In genomic region chr6:15387118-15387517, GRCh38 we compare ENCODE assay signal across 13 cellular contexts.
DNase-seq lines count a peak whose midpoint lies in the region; ATAC-seq, FAIRE-seq and TF ChIP-seq lines count a peak whose summit lies in the region.
"Had no signal": no experiment of that assay in that cellular context is flagged by ENCODE, and none has a peak within 500 bp of the region (broad histone marks: within the 10 kb centered on the region; RNA-seq: fewer than 3 reads in every experiment).

No MANE protein-coding gene starts in this region.

- TF ChIP-seq POLR2A in GM12891 (IDR thresholded peaks at IDR 0.05; ENCODE audit: low read depth, low read length): no peak
- TF ChIP-seq POLR2A in thyroid gland (IDR thresholded peaks at IDR 0.05): no peak

- H3K36me3 ChIP-seq in thyroid gland: no peaks in the 10 kb centered on the region
- H3K36me3 ChIP-seq: heart left ventricle, SJSA1 had no signal

- no peaks in the 10 kb centered on the region for H3K9me3 ChIP-seq in thyroid gland
- H3K9me3 ChIP-seq: heart left ventricle, SJSA1 had no signal

- DNase-seq in AG10803 (ENCODE audit: low read depth): peak; percentile 52
- DNase-seq in GM12891 (ENCODE audit: insufficient read length, low spot score): no peak
- peak; percentile 61 for DNase-seq in M059J (ENCODE audit: low read depth)
- peak; percentile 60 for DNase-seq in glomerular visceral epithelial cell (ENCODE audit: extremely low spot score)
- DNase-seq in left cardiac atrium: no peak
- DNase-seq in thyroid gland: no peak
- no peak for DNase-seq in DMS53 treated with DMSO at 0.1 percent for 48 hours (lab: John Stamatoyannopoulos, UW; ENCODE audit: unreplicated experiment)
- DNase-seq in NCI-H1930 (lab: John Stamatoyannopoulos, UW): no peak
- DNase-seq: activated B cell treated with CpG ODN at 0.5 μM for 24 hours, H7, heart left ventricle had no signal

- no peak overlapping the region for H3K27ac ChIP-seq in thyroid gland
- H3K27ac ChIP-seq: heart left ventricle, SJSA1 had no signal

- no peak for TF ChIP-seq CTCF in AG10803 (conservative IDR thresholded peaks at IDR 0.05; ENCODE audit: low read length)
- no peak for TF ChIP-seq CTCF in thyroid gland (IDR thresholded peaks at IDR 0.05)

- 77 to 84% methylated on average over 5 of the region's 5 CpGs for WGBS in thyroid gland, 2 donors

- H3K4me1 ChIP-seq in thyroid gland: peaks cover 11 to 18% of the 10 kb centered on the region in 2 donors

- FAIRE-seq in GM12891 (lab: Jason Lieb, UNC): peak; percentile 16
- FAIRE-seq: endometrium had no signal

- ATAC-seq in left cardiac atrium: no peak
- ATAC-seq: heart left ventricle had no signal

- H3K4me3 ChIP-seq in AG10803 (ENCODE audit: low read length) (no peak overlapping the region), thyroid gland (replicated peaks in 1 of 3) (no peak overlapping the region)
- H3K4me3 ChIP-seq: heart left ventricle, SJSA1 had no signal

- intact Hi-C loops in left cardiac atrium (cut with DNase I) (loop anchor here in 1 of 2 donors (5.0 kb wide), 1 partner anchor 140 kb away; the partner anchor contains the start of gene JARID2), thyroid gland (cut with DNase I) (no loop called here)

- no peaks in the 10 kb centered on the region for H3K27me3 ChIP-seq in thyroid gland
- H3K27me3 ChIP-seq: heart left ventricle, SJSA1 had no signal

TF ChIP-seq in GM12891, 5 proteins besides CTCF, POLR2A, EP300 and RAD21:
- TF ChIP-seq POU2F2 (IDR thresholded peaks at IDR 0.05; ENCODE audit: low read depth, low read length) (0 out of 2 replicates have a peak, but pooled peaks have one; percentile 34), POLR2AphosphoS5 (IDR thresholded peaks at IDR 0.05; ENCODE audit: low read depth, low read length) (no peak)

Comparison
In these comparisons a context has a peak if more than half of its experiments do, and no peak if none do; other contexts are left out.
1. DNase-seq: peak in AG10803 (single experiment), M059J (single experiment) and glomerular visceral epithelial cell (single experiment); none in GM12891 (single experiment), left cardiac atrium (single experiment), thyroid gland (0 of 2), DMS53 treated with DMSO at 0.1 percent for 48 hours (single experiment) and NCI-H1930 (0 of 2).